In genomic region chr2:202877699-202878098, GRCh38 we compare ENCODE assay signal across 3 cellular contexts.
TF ChIP-seq lines count a peak whose summit lies in the region.

No MANE protein-coding gene starts in this region.

TF ChIP-seq in GM12891, 5 proteins besides CTCF, POLR2A, EP300 and RAD21:
- TF ChIP-seq PAX5 (IDR thresholded peaks at IDR 0.05; ENCODE audit: insufficient read depth, low read length, severe bottlenecking) (no peak), TAF1 (IDR thresholded peaks at IDR 0.05; ENCODE audit: low read depth, low read length) (no peak), POLR2AphosphoS5 (IDR thresholded peaks at IDR 0.05; ENCODE audit: low read depth, low read length) (no peak), SPI1 (IDR thresholded peaks at IDR 0.05; ENCODE audit: low read depth, low read length) (no peak), POU2F2 (IDR thresholded peaks at IDR 0.05; ENCODE audit: low read depth, low read length) (no peak)

TF ChIP-seq in GM12878, 131 proteins besides CTCF, POLR2A, EP300 and RAD21:
- TF ChIP-seq HCFC1 (IDR thresholded peaks at IDR 0.05; ENCODE audit: low read length) (no peak), DPF2 (IDR thresholded peaks at IDR 0.05) (no peak), ASH2L (IDR thresholded peaks at IDR 0.05; ENCODE audit: borderline replicate concordance, low read depth) (no peak), KAT2A (conservative IDR thresholded peaks at IDR 0.05; ENCODE audit: control insufficient read depth, low read depth, low read length) (no peak), MEF2B (IDR thresholded peaks at IDR 0.05; ENCODE audit: partially characterized antibody, poor library complexity, severe bottlenecking) (no peak), IKZF1 (conservative IDR thresholded peaks at IDR 0.05) (no peak), MLLT1 (IDR thresholded peaks at IDR 0.05) (no peak), ZNF24 (IDR thresholded peaks at IDR 0.05) (no peak), ETV6 (conservative IDR thresholded peaks at IDR 0.05 in 1 of 2, IDR thresholded peaks at IDR 0.05 in 1 of 2; ENCODE audit: borderline replicate concordance in 1 of 2, low read depth in 1 of 2) (no peak), IRF4 (IDR thresholded peaks at IDR 0.05; ENCODE audit: low read depth, low read length) (no peak), SMAD1 (IDR thresholded peaks at IDR 0.05; ENCODE audit: low read depth, partially characterized antibody) (no peak), NR2F1 (conservative IDR thresholded peaks at IDR 0.05) (no peak), E4F1 (IDR thresholded peaks at IDR 0.05; ENCODE audit: borderline replicate concordance, partially characterized antibody) (no peak), ZBTB11 (CRISPR knock-in tag; IDR thresholded peaks at IDR 0.05) (no peak), BCLAF1 (IDR thresholded peaks at IDR 0.05) (no peak), MTA3 (IDR thresholded peaks at IDR 0.05; ENCODE audit: borderline replicate concordance, low read length) (no peak), SMAD5 (IDR thresholded peaks at IDR 0.05; ENCODE audit: low read depth) (no peak), ZZZ3 (IDR thresholded peaks at IDR 0.05; ENCODE audit: control insufficient read depth, insufficient read length, low read depth) (no peak)

TF ChIP-seq in H1, 55 proteins besides CTCF, POLR2A, EP300 and RAD21:
- TF ChIP-seq EGR1 (IDR thresholded peaks at IDR 0.05; ENCODE audit: borderline replicate concordance, low read depth, low read length) (no peak), POLR2AphosphoS5 (IDR thresholded peaks at IDR 0.05; ENCODE audit: low read depth, low read length) (no peak), SAP30 (IDR thresholded peaks at IDR 0.05; ENCODE audit: insufficient read depth, insufficient replicate concordance, low read length) (no peak)
